In the genomic region with DNA sequence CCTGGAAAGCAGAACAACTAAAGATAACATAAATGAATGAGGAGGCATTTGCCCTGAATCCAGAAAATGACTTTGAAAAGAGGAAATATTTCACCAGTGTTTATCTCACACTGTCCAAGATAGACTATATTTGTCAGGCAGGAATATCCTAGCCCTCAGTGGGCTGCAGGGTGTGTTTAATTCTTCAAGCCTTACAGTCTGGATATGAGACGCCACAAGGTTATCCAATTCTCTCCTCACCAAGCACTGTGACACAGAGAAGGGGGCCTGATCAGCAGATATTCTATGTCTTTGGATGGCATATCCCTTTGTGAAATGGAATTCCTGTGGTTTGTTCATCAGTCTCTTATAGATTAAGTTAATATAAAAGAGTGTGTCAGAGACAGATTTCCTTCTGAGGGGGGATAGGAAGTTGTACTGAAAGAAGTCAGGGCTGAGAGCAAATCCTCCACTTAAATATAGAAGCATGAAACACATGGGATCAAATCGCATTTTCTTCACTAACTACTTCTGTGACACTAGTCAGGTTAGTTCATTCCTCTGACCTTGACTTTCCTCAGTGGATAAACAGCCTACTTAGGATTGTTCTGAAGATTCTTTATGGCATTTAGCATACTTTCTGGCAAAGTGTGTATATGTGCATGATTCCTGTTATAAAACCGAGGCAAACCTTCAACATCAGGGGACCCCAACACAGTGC, we compare ENCODE assay signal across 3 cellular contexts.
TF ChIP-seq lines count a peak whose summit lies in the region.

No MANE protein-coding gene starts in this region.

TF ChIP-seq in SK-N-SH treated with all-trans-retinoic acid at 6 μM for 48 hours, 23 proteins besides CTCF, POLR2A, EP300 and RAD21:
- TF ChIP-seq ARNTL (CRISPR knock-in tag; IDR thresholded peaks at IDR 0.05; ENCODE audit: borderline replicate concordance, low read depth) (no peak), ZC3H10 (CRISPR knock-in tag; IDR thresholded peaks at IDR 0.05) (no peak), GLIS3 (CRISPR knock-in tag; IDR thresholded peaks at IDR 0.05) (no peak), BACH2 (CRISPR knock-in tag; IDR thresholded peaks at IDR 0.05; ENCODE audit: borderline replicate concordance) (no peak), CREB5 (CRISPR knock-in tag; IDR thresholded peaks at IDR 0.05; ENCODE audit: low read depth) (no peak)
- TF ChIP-seq, protein P1, sequence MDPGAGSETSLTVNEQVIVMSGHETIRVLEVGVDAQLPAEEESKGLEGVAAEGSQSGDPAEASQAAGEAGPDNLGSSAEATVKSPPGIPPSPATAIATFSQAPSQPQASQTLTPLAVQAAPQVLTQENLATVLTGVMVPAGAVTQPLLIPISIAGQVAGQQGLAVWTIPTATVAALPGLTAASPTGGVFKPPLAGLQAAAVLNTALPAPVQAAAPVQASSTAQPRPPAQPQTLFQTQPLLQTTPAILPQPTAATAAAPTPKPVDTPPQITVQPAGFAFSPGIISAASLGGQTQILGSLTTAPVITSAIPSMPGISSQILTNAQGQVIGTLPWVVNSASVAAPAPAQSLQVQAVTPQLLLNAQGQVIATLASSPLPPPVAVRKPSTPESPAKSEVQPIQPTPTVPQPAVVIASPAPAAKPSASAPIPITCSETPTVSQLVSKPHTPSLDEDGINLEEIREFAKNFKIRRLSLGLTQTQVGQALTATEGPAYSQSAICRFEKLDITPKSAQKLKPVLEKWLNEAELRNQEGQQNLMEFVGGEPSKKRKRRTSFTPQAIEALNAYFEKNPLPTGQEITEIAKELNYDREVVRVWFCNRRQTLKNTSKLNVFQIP (CRISPR knock-in tag; IDR thresholded peaks at IDR 0.05; ENCODE audit: borderline replicate concordance, low read depth), result no peak

TF ChIP-seq in SK-N-SH, 30 proteins besides CTCF, POLR2A, EP300 and RAD21:
- TF ChIP-seq NRF1 (IDR thresholded peaks at IDR 0.05; ENCODE audit: low read depth, low read length) (no peak), GATA2 (CRISPR knock-in tag; IDR thresholded peaks at IDR 0.05) (no peak), MEF2A (IDR thresholded peaks at IDR 0.05; ENCODE audit: borderline replicate concordance, low read depth) (no peak), MXI1 (IDR thresholded peaks at IDR 0.05; ENCODE audit: low read depth, low read length) (no peak), JUND (IDR thresholded peaks at IDR 0.05) (no peak), RFX5 (IDR thresholded peaks at IDR 0.05; ENCODE audit: low read length) (no peak), EZH2phosphoT487 (IDR thresholded peaks at IDR 0.05; ENCODE audit: borderline replicate concordance, low read depth) (no peak), POLR2AphosphoS5 (IDR thresholded peaks at IDR 0.05; ENCODE audit: low read depth, low read length) (no peak), SIN3A (IDR thresholded peaks at IDR 0.05; ENCODE audit: borderline replicate concordance, low read depth, low read length) (no peak), YY1 (IDR thresholded peaks at IDR 0.05; ENCODE audit: low read depth) (no peak), CHD2 (IDR thresholded peaks at IDR 0.05; ENCODE audit: low read length, partially characterized antibody) (no peak), RCOR1 (IDR thresholded peaks at IDR 0.05; ENCODE audit: low read length) (no peak), TEAD4 (IDR thresholded peaks at IDR 0.05; ENCODE audit: borderline replicate concordance, insufficient read depth) (no peak), ELF1 (IDR thresholded peaks at IDR 0.05) (no peak), FOSL2 (IDR thresholded peaks at IDR 0.05; ENCODE audit: borderline replicate concordance, low read depth) (no peak), IRF3 (IDR thresholded peaks at IDR 0.05; ENCODE audit: low read depth, low read length) (no peak), GABPA (IDR thresholded peaks at IDR 0.05; ENCODE audit: low read depth) (no peak), TAF1 (IDR thresholded peaks at IDR 0.05; ENCODE audit: borderline replicate concordance, low read depth, low read length) (no peak)
- TF ChIP-seq, protein P2, sequence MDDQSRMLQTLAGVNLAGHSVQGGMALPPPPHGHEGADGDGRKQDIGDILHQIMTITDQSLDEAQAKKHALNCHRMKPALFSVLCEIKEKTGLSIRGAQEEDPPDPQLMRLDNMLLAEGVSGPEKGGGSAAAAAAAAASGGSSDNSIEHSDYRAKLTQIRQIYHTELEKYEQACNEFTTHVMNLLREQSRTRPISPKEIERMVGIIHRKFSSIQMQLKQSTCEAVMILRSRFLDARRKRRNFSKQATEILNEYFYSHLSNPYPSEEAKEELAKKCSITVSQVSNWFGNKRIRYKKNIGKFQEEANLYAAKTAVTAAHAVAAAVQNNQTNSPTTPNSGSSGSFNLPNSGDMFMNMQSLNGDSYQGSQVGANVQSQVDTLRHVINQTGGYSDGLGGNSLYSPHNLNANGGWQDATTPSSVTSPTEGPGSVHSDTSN (IDR thresholded peaks at IDR 0.05), result no peak
- TF ChIP-seq, protein P3, sequence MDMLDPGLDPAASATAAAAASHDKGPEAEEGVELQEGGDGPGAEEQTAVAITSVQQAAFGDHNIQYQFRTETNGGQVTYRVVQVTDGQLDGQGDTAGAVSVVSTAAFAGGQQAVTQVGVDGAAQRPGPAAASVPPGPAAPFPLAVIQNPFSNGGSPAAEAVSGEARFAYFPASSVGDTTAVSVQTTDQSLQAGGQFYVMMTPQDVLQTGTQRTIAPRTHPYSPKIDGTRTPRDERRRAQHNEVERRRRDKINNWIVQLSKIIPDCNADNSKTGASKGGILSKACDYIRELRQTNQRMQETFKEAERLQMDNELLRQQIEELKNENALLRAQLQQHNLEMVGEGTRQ (IDR thresholded peaks at IDR 0.05; ENCODE audit: borderline replicate concordance, low read depth, low read length), result no peak

TF ChIP-seq in K562, 482 proteins besides CTCF, POLR2A, EP300 and RAD21:
- TF ChIP-seq CBFA2T3 (IDR thresholded peaks at IDR 0.05), result peak; percentile 42; the same call in 1 of the 2 replicates
- 0 out of 2 replicates have a peak, but pooled peaks have one; percentile 25 for TF ChIP-seq ARID1B (IDR thresholded peaks at IDR 0.05)
- no peak for TF ChIP-seq STAT5A (IDR thresholded peaks at IDR 0.05; ENCODE audit: borderline replicate concordance, low read length)
- no peak for TF ChIP-seq ZNF655 (CRISPR knock-in tag; IDR thresholded peaks at IDR 0.05)
- TF ChIP-seq TEAD4 (IDR thresholded peaks at IDR 0.05; ENCODE audit: low read length), result 0 out of 2 replicates have a peak, but pooled peaks have one; percentile 46
- no peak for TF ChIP-seq TEAD4 (CRISPR knock-in tag; IDR thresholded peaks at IDR 0.05; ENCODE audit: borderline replicate concordance)
- TF ChIP-seq ATF7 (IDR thresholded peaks at IDR 0.05), result no peak
- TF ChIP-seq ZNF324 (CRISPR knock-in tag; IDR thresholded peaks at IDR 0.05), result no peak
- peak; percentile 27 for TF ChIP-seq TCF3 (CRISPR knock-in tag; IDR thresholded peaks at IDR 0.05)
- TF ChIP-seq TAL1 (IDR thresholded peaks at IDR 0.05), result peak; percentile 41; the same call in 1 of the 2 replicates
- TF ChIP-seq NCOR1 (IDR thresholded peaks at IDR 0.05), result 0 out of 2 replicates have a peak, but pooled peaks have one; percentile 18
- no peak for TF ChIP-seq ZNF592 (IDR thresholded peaks at IDR 0.05)
- TF ChIP-seq PRPF4 (IDR thresholded peaks at IDR 0.05; ENCODE audit: insufficient read depth, low read depth, low read length, poor library complexity, severe bottlenecking), result no peak
- TF ChIP-seq SP2 (IDR thresholded peaks at IDR 0.05; ENCODE audit: extremely low read depth, low read depth, low read length, poor library complexity, severe bottlenecking), result no peak
- no peak for TF ChIP-seq ZBED1 (IDR thresholded peaks at IDR 0.05)
- TF ChIP-seq FOSL1 (tag; conservative IDR thresholded peaks at IDR 0.05), result no peak
- no peak for TF ChIP-seq MECOM (CRISPR knock-in tag; IDR thresholded peaks at IDR 0.05)
